In genomic region chr1:54671985-54672608, GRCh38 we compare ENCODE assay signal across 8 cellular contexts. TPM values are rescaled to one million over a fixed set of nuclear protein-coding genes. Genes with fewer than 3 reads are reported as not detected.
A peak's percentile ranks its signal among the peaks of the same experiment; 100 is the strongest.
DNase-seq lines count a peak whose midpoint lies in the region; ATAC-seq and TF ChIP-seq lines count a peak whose summit lies in the region.

No MANE protein-coding gene starts in this region.

- no peaks in the 10 kb centered on the region for H3K9me3 Mint-ChIP-seq in CD4-positive, alpha-beta T cell

- H3K4me3 Mint-ChIP-seq in CD4-positive, alpha-beta T cell = no peak overlapping the region

- peak; percentile 80 for TF ChIP-seq CTCF in CD4-positive, alpha-beta T cell (IDR thresholded peaks at IDR 0.05)
- TF ChIP-seq CTCF in adrenal gland (IDR thresholded peaks at IDR 0.05) = peak; percentile 69 to 98 (median 92)

- H3K27ac Mint-ChIP-seq in CD4-positive, alpha-beta T cell = no peak overlapping the region

- DNase-seq in CD4-positive, alpha-beta T cell = peak; percentile 26 to 66 (median 47)
- DNase-seq in NCI-H1092 treated with DMSO at 0.1 percent for 48 hours (lab: John Stamatoyannopoulos, UW) (peak; percentile 34), T-helper 1 cell (peak in 4 of 5 donors; percentile 28 to 70 (median 43)), adrenal gland (peak; percentile 55 to 81 (median 64)), iris pigment epithelial cell (ENCODE audit: low read depth) (peak; percentile 55)
- DNase-seq in stimulated activated CD4-positive, alpha-beta T cell treated with anti-CD3 and anti-CD28 coated beads, Interleukin-4, amount 100 ng/mL, for 48 hours (ENCODE audit: low read depth in 2 of 2) = peak; percentile 59 to 68

- no peaks in the 10 kb centered on the region for H3K27me3 Mint-ChIP-seq in CD4-positive, alpha-beta T cell

- H3K9me3 ChIP-seq in CD4-positive, alpha-beta T cell (ENCODE audit: control insufficient read depth, low read length) = no peaks in the 10 kb centered on the region
- H3K9me3 ChIP-seq in adrenal gland (replicated peaks in 1 of 3) = no peaks in the 10 kb centered on the region

- H3K36me3 Mint-ChIP-seq in CD4-positive, alpha-beta T cell (ENCODE audit: low read depth) = no peaks in the 10 kb centered on the region

- ATAC-seq in CD4-positive, alpha-beta T cell (ENCODE audit: poor library complexity) = peak; percentile 84
- ATAC-seq in GM21515 (IDR thresholded peaks at IDR 0.05; ENCODE audit: unreplicated experiment) = peak; percentile 63
- ATAC-seq in GM18505 (IDR thresholded peaks at IDR 0.05; ENCODE audit: unreplicated experiment) = no peak

- POLR2A ChIA-PET in CD4-positive, alpha-beta T cell (lab: Charles Lee) = no interaction called here

- H3K4me1 Mint-ChIP-seq in CD4-positive, alpha-beta T cell (ENCODE audit: low read depth) = no peaks in the 10 kb centered on the region

- CTCF ChIA-PET in CD4-positive, alpha-beta T cell (lab: Charles Lee) = no interaction called here

- intact Hi-C loops in CD4-positive, alpha-beta T cell (cut with DNase I, micrococcal nuclease) = loop anchor here (1.0 to 5.0 kb wide), 4 partner anchors 138 to 601 kb away; partner anchors contain the start of gene BSND (in 1 of the 2)
- intact Hi-C loops in adrenal gland (cut with DNase I) = loop anchor here (2.0 to 5.0 kb wide), 2 partner anchors 135 kb away; a partner anchor contains a TSS

- H3K27me3 ChIP-seq in CD4-positive, alpha-beta T cell (ENCODE audit: control insufficient read depth, insufficient read depth, low read length) = no peaks in the 10 kb centered on the region
- H3K27me3 ChIP-seq in adrenal gland = no peaks in the 10 kb centered on the region

- TF ChIP-seq POLR2A in adrenal gland (IDR thresholded peaks at IDR 0.05) (no peak), GM18505 (IDR thresholded peaks at IDR 0.05; ENCODE audit: borderline replicate concordance, extremely low read depth, insufficient read depth, insufficient read length) (no peak)

- H3K4me3 ChIP-seq in adrenal gland = no peak overlapping the region

- H3K36me3 ChIP-seq in adrenal gland (replicated peaks in 1 of 2) = no peaks in the 10 kb centered on the region

- 44 to 55% (median 50%) methylated on average over 6 of the region's 6 CpGs for WGBS in adrenal gland, 4 donors

- no peak overlapping the region for H3K27ac ChIP-seq in CD4-positive, alpha-beta T cell (ENCODE audit: low read depth, low read length)
- H3K27ac ChIP-seq in adrenal gland = no peak overlapping the region

- no peaks in the 10 kb centered on the region for H3K4me1 ChIP-seq in adrenal gland (replicated peaks in 1 of 2)

RNA-seq across cellular contexts. Expression of gene MROH7, which starts 30.5 kb away (rescaled TPM):
- total RNA-seq in CD4-positive, alpha-beta T cell = under 1 TPM; 0.14 to 0.19 TPM
- 1 to 10 TPM in 5 of 8 donors, under 1 TPM in 3; 0.87 to 6.9 (median 2.1) TPM for total RNA-seq in adrenal gland
- 10 to 100 TPM in 1 of 3 donors, 1 to 10 TPM in 1, under 1 TPM in 1; 0.62 to 13.0 (median 8.1) TPM for polyA plus RNA-seq in adrenal gland

RNA-seq across cellular contexts. Expression of gene TTC4, which starts 43.6 kb away (rescaled TPM):
- total RNA-seq in CD4-positive, alpha-beta T cell = 1 to 10 TPM; 7.3 to 7.6 TPM
- 10 to 100 TPM in 7 of 8 donors, 1 to 10 TPM in 1; 7.0 to 29.8 (median 18.6) TPM for total RNA-seq in adrenal gland
- 10 to 100 TPM; 15.4 to 59.9 (median 15.8) TPM for polyA plus RNA-seq in adrenal gland

RNA-seq across cellular contexts. Expression of gene FAM151A, which starts 48.8 kb away (rescaled TPM):
- not detected for total RNA-seq in CD4-positive, alpha-beta T cell
- under 1 TPM in 2 of 8 donors, not detected in 6; 0.11 to 0.85 TPM for total RNA-seq in adrenal gland
- polyA plus RNA-seq in adrenal gland = under 1 TPM in 2 of 3 donors, not detected in 1; 0.16 to 0.24 TPM
